Comparison of ENCODE assay signal across 1 cellular context in genomic region chr12:12423367-12423766, GRCh38.
A peak's percentile ranks its signal among the peaks of the same experiment; 100 is the strongest.
TF ChIP-seq lines count a peak whose summit lies in the region.

No MANE protein-coding gene starts in this region.

TF ChIP-seq in HEK293, 187 proteins besides CTCF, POLR2A, EP300 and RAD21 (continued from another document):
- TF ChIP-seq EGR2 (tag by site-specific recombination; IDR thresholded peaks at IDR 0.05; ENCODE audit: low read depth) (no peak), ZNF629 (tag by site-specific recombination; IDR thresholded peaks at IDR 0.05) (no peak), ZNF510 (tag by site-specific recombination; IDR thresholded peaks at IDR 0.05; ENCODE audit: insufficient replicate concordance) (peak; percentile 24), ZNF558 (tag by site-specific recombination; IDR thresholded peaks at IDR 0.05) (no peak), SETDB1 (IDR thresholded peaks at IDR 0.05; ENCODE audit: insufficient read length, low read length) (peak; percentile 84), ZNF223 (tag by site-specific recombination; IDR thresholded peaks at IDR 0.05) (no peak)
